Comparison of ENCODE assay signal across 21 cellular contexts in genomic region chr11:116162086-116162485, GRCh38.
"Had no signal": no experiment of that assay in that cellular context is flagged by ENCODE, and none has a peak within 500 bp of the region (broad histone marks: within the 10 kb centered on the region; RNA-seq: fewer than 3 reads in every experiment).

No MANE protein-coding gene starts in this region.

- H3K27ac ChIP-seq: brain microvascular endothelial cell, cardiac muscle cell had no signal

- ATAC-seq: activated T-helper 17 cell treated with anti-CD3 and anti-CD28 coated beads, Interleukin-2, amount 50 U/mL, for 72 hours; T-helper 17 cell had no signal

- H3K4me3 ChIP-seq: cardiac muscle cell had no signal

- H3K4me1 Mint-ChIP-seq: activated T-helper 17 cell treated with anti-CD3 and anti-CD28 coated beads, Interleukin-2, amount 50 U/mL, for 72 hours; T-helper 17 cell had no signal

- H3K36me3 ChIP-seq: brain microvascular endothelial cell, cardiac muscle cell had no signal

- H3K27ac Mint-ChIP-seq: activated naive CD4-positive, alpha-beta T cell treated with anti-CD3 and anti-CD28 coated beads for 36 hours; activated naive CD8-positive, alpha-beta T cell; activated T-helper 17 cell treated with anti-CD3 and anti-CD28 coated beads, Interleukin-2, amount 50 U/mL, for 72 hours; T-helper 17 cell; WTC11 had no signal

- H3K36me3 Mint-ChIP-seq: activated naive CD8-positive, alpha-beta T cell; WTC11 had no signal

- DNase-seq: activated CD4-positive, alpha-beta T cell treated with anti-CD3 and anti-CD28 coated beads for 48 hours; activated CD4-positive, alpha-beta T cell treated with anti-CD3 and anti-CD28 coated beads, Interleukin-2, amount 50 U/mL, for 4 hours; activated CD4-positive, CD25-positive, alpha-beta regulatory T cell treated with anti-CD3 and anti-CD28 coated beads, Interleukin-2, amount 50 U/mL, for 72 hours; activated CD8-positive, alpha-beta memory T cell treated with anti-CD3 and anti-CD28 coated beads for 24 hours; activated gamma-delta T cell; activated naive CD4-positive, alpha-beta T cell treated with anti-CD3 and anti-CD28 coated beads for 36 hours; activated T-cell treated with anti-CD3 and anti-CD28 coated beads for 4 hours; activated T-cell treated with anti-CD3 and anti-CD28 coated beads, Interleukin-2, amount 50 U/mL, for 48 hours; brain microvascular endothelial cell; Kasumi-1; KBM-7; NCI-H187 treated with DMSO at 0.1 percent for 48 hours; NCI-H446 treated with DMSO at 0.1 percent for 48 hours; NCI-H524 treated with DMSO at 0.1 percent for 48 hours; SIG-M5; T-helper 17 cell; T-helper 9 cell had no signal

- H3K9me3 Mint-ChIP-seq: activated naive CD4-positive, alpha-beta T cell treated with anti-CD3 and anti-CD28 coated beads for 36 hours; activated T-helper 17 cell treated with anti-CD3 and anti-CD28 coated beads, Interleukin-2, amount 50 U/mL, for 72 hours; WTC11 had no signal

- H3K27me3 ChIP-seq: brain microvascular endothelial cell had no signal

- H3K4me3 Mint-ChIP-seq: activated naive CD4-positive, alpha-beta T cell treated with anti-CD3 and anti-CD28 coated beads for 36 hours; activated naive CD8-positive, alpha-beta T cell; activated T-helper 17 cell treated with anti-CD3 and anti-CD28 coated beads, Interleukin-2, amount 50 U/mL, for 72 hours; T-helper 17 cell had no signal
